In genomic region chr18:76821356-76821874, GRCh38 we compare ENCODE assay signal across 9 cellular contexts. TPM values are rescaled to one million over a fixed set of nuclear protein-coding genes. Genes with fewer than 3 reads are reported as not detected.
DNase-seq lines count a peak whose midpoint lies in the region; ATAC-seq and FAIRE-seq lines count a peak whose summit lies in the region.
"Had no signal": no experiment of that assay in that cellular context is flagged by ENCODE, and none has a peak within 500 bp of the region (broad histone marks: within the 10 kb centered on the region; RNA-seq: fewer than 3 reads in every experiment).

No MANE protein-coding gene starts in this region.

- no peak for FAIRE-seq in frontal cortex (lab: Jason Lieb, UNC)
- FAIRE-seq: colon had no signal

- peak overlapping the region; percentile 91 for H3K27ac Mint-ChIP-seq in central memory CD8-positive, alpha-beta T cell (ENCODE audit: low read depth)

- peak overlapping the region; percentile 83 to 94 for H3K4me3 ChIP-seq in muscle layer of colon (ENCODE audit: low read depth in 1 of 2, low read length in 2 of 2)

- ATAC-seq in central memory CD8-positive, alpha-beta T cell (replicated peaks; ENCODE audit: extremely low read depth, poor library complexity, severe bottlenecking), result no peak
- ATAC-seq in GM19397 (IDR thresholded peaks at IDR 0.05; ENCODE audit: unreplicated experiment), result no peak

- H3K27ac ChIP-seq in muscle layer of colon (ENCODE audit: low read depth, low read length), result peak overlapping the region; percentile 90

- peaks cover 18% of the 10 kb centered on the region for H3K4me1 ChIP-seq in muscle layer of colon (ENCODE audit: insufficient read depth, low read length)

- no peaks in the 10 kb centered on the region for H3K36me3 ChIP-seq in muscle layer of colon (ENCODE audit: insufficient read depth, low read length)

- peaks cover 49% of the 10 kb centered on the region for H3K4me1 Mint-ChIP-seq in central memory CD8-positive, alpha-beta T cell

- H3K9me3 Mint-ChIP-seq in central memory CD8-positive, alpha-beta T cell, result no peaks in the 10 kb centered on the region

- H3K36me3 Mint-ChIP-seq in central memory CD8-positive, alpha-beta T cell (ENCODE audit: insufficient read depth), result peaks cover 28% of the 10 kb centered on the region

- no peaks in the 10 kb centered on the region for H3K27me3 ChIP-seq in muscle layer of colon (ENCODE audit: control insufficient read depth in 1 of 2, insufficient read depth in 2 of 2, low read length in 2 of 2)

- peak; percentile 25 for DNase-seq in NCI-H82 (lab: John Stamatoyannopoulos, UW)
- no peak for DNase-seq in NCI-H82 treated with DMSO at 0.1 percent for 48 hours (lab: John Stamatoyannopoulos, UW; ENCODE audit: unreplicated experiment)
- DNase-seq in NCI-H146 treated with DMSO at 0.1 percent for 48 hours (lab: John Stamatoyannopoulos, UW; ENCODE audit: unreplicated experiment), result peak; percentile 70
- no peak for DNase-seq in central memory CD8-positive, alpha-beta T cell (ENCODE audit: low spot score in 2 of 2)
- no peak for DNase-seq in frontal cortex (ENCODE audit: low spot score in 2 of 2)
- DNase-seq in NCI-H2107 treated with DMSO at 0.1 percent for 48 hours (lab: John Stamatoyannopoulos, UW; ENCODE audit: unreplicated experiment), result no peak

- peak overlapping the region; percentile 89 for H3K4me3 Mint-ChIP-seq in central memory CD8-positive, alpha-beta T cell

- no peaks in the 10 kb centered on the region for H3K9me3 ChIP-seq in muscle layer of colon (ENCODE audit: low read length)

- no peaks in the 10 kb centered on the region for H3K27me3 Mint-ChIP-seq in central memory CD8-positive, alpha-beta T cell

- H3K9ac ChIP-seq in muscle layer of colon (ENCODE audit: low read length), result peak overlapping the region; percentile 87

RNA-seq across cellular contexts. Expression of gene ZNF236, which starts 0.9 kb away (rescaled TPM):
- total RNA-seq in frontal cortex, result 31.0 TPM

Comparison
In these comparisons a context has a peak if more than half of its experiments do, and no peak if none do; other contexts are left out.
1. DNase-seq: peak in NCI-H82 (single experiment) and NCI-H146 treated with DMSO at 0.1 percent for 48 hours (single experiment); none in NCI-H82 treated with DMSO at 0.1 percent for 48 hours (single experiment), central memory CD8-positive, alpha-beta T cell (0 of 2), frontal cortex (0 of 2) and NCI-H2107 treated with DMSO at 0.1 percent for 48 hours (single experiment).